ENCODE assay signal across 29 cellular contexts in the genomic region with DNA sequence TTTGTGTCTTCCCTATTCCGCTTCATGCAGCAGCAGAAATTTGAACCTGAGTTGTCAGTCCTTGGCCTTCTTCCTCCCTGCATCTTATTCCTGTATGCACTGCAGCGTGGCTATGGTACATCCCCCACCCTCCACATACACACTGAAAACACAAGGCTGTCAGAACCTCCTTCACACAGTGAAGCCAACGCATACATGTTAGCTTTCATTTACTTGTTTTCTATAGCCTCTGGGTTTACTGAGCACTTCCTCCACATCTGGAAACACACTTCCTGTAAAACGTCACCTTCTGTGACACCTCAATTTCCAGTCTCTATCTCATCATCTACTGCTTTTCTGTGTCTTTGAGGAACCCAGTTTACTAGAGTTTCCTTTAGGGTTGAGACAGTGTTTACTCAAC. TPM values are rescaled to one million over a fixed set of nuclear protein-coding genes. Genes with fewer than 3 reads are reported as not detected.
DNase-seq lines count a peak whose midpoint lies in the region; ATAC-seq lines count a peak whose summit lies in the region.
"Had no signal": no experiment of that assay in that cellular context is flagged by ENCODE, and none has a peak within 500 bp of the region (broad histone marks: within the 10 kb centered on the region; RNA-seq: fewer than 3 reads in every experiment).

No MANE protein-coding gene starts in this region.

- H3K36me3 ChIP-seq in CD4-positive, CD25-positive, alpha-beta regulatory T cell (ENCODE audit: control insufficient read depth, insufficient read depth, low read length), result no peaks in the 10 kb centered on the region
- H3K36me3 ChIP-seq: cardiac muscle cell, esophagus muscularis mucosa, upper lobe of left lung had no signal

- H3K9me3 ChIP-seq in CD4-positive, CD25-positive, alpha-beta regulatory T cell (ENCODE audit: control insufficient read depth in 2 of 2, low read length in 2 of 2), result no peaks in the 10 kb centered on the region
- H3K9me3 ChIP-seq: esophagus muscularis mucosa, psoas muscle, upper lobe of left lung had no signal

- no peaks in the 10 kb centered on the region for H3K4me1 ChIP-seq in CD4-positive, CD25-positive, alpha-beta regulatory T cell (ENCODE audit: control insufficient read depth, insufficient read depth, low read length, poor library complexity, severe bottlenecking)
- H3K4me1 ChIP-seq: psoas muscle, upper lobe of left lung had no signal

- H3K27me3 ChIP-seq in CD4-positive, CD25-positive, alpha-beta regulatory T cell (ENCODE audit: control insufficient read depth, insufficient read depth, low read length), result no peaks in the 10 kb centered on the region
- H3K27me3 ChIP-seq: cardiac muscle cell, esophagus muscularis mucosa, upper lobe of left lung had no signal

- peak; percentile 37 to 48 for ATAC-seq in CD4-positive, CD25-positive, alpha-beta regulatory T cell (ENCODE audit: low read depth in 2 of 2)
- ATAC-seq in GM21526 (IDR thresholded peaks at IDR 0.05; ENCODE audit: low FRiP score, unreplicated experiment) (no peak), HG02798 (IDR thresholded peaks at IDR 0.05; ENCODE audit: poor library complexity, unreplicated experiment) (no peak), HG03039 (IDR thresholded peaks at IDR 0.05; ENCODE audit: unreplicated experiment) (no peak)
- ATAC-seq: left colon, psoas muscle had no signal

- peak overlapping the region in 2 of 3 donors; percentile 22 to 38 for H3K27ac Mint-ChIP-seq in CD4-positive, CD25-positive, alpha-beta regulatory T cell
- peak overlapping the region; percentile 60 for H3K27ac Mint-ChIP-seq in activated T-helper 2 cell treated with anti-CD3 and anti-CD28 coated beads, Interferon-gamma antibody, Interleukin-2, Interleukin-4, amounts not matched to agents 10 μg/mL and 5 μg/mL and 100 μg/mL, durations not matched to agents 14 hours and 24 hours and 36 hours
- H3K27ac Mint-ChIP-seq: T-cell had no signal

- no peak overlapping the region for H3K4me3 Mint-ChIP-seq in CD4-positive, CD25-positive, alpha-beta regulatory T cell
- H3K4me3 Mint-ChIP-seq in activated T-helper 2 cell treated with anti-CD3 and anti-CD28 coated beads, Interferon-gamma antibody, Interleukin-2, Interleukin-4, amounts not matched to agents 10 μg/mL and 5 μg/mL and 100 μg/mL, durations not matched to agents 14 hours and 24 hours and 36 hours (ENCODE audit: low read depth), result no peak overlapping the region
- H3K4me3 Mint-ChIP-seq: T-cell had no signal

- no peaks in the 10 kb centered on the region for H3K27me3 Mint-ChIP-seq in CD4-positive, CD25-positive, alpha-beta regulatory T cell
- no peaks in the 10 kb centered on the region for H3K27me3 Mint-ChIP-seq in activated T-helper 2 cell treated with anti-CD3 and anti-CD28 coated beads, Interferon-gamma antibody, Interleukin-2, Interleukin-4, amounts not matched to agents 10 μg/mL and 5 μg/mL and 100 μg/mL, durations not matched to agents 14 hours and 24 hours and 36 hours (ENCODE audit: low read depth)
- H3K27me3 Mint-ChIP-seq: T-cell had no signal

- peaks cover 4 to 9% (median 6%) of the 10 kb centered on the region in 4 donors for H3K4me1 Mint-ChIP-seq in CD4-positive, CD25-positive, alpha-beta regulatory T cell
- peaks cover 9% of the 10 kb centered on the region for H3K4me1 Mint-ChIP-seq in activated T-helper 2 cell treated with anti-CD3 and anti-CD28 coated beads, Interferon-gamma antibody, Interleukin-2, Interleukin-4, amounts not matched to agents 10 μg/mL and 5 μg/mL and 100 μg/mL, durations not matched to agents 14 hours and 24 hours and 36 hours (ENCODE audit: low read depth)

- no peaks in the 10 kb centered on the region for H3K36me3 Mint-ChIP-seq in CD4-positive, CD25-positive, alpha-beta regulatory T cell
- peaks cover 2% of the 10 kb centered on the region for H3K36me3 Mint-ChIP-seq in activated T-helper 2 cell treated with anti-CD3 and anti-CD28 coated beads, Interferon-gamma antibody, Interleukin-2, Interleukin-4, amounts not matched to agents 10 μg/mL and 5 μg/mL and 100 μg/mL, durations not matched to agents 14 hours and 24 hours and 36 hours (ENCODE audit: low read depth)
- H3K36me3 Mint-ChIP-seq: T-cell had no signal

- no peak overlapping the region for H3K27ac ChIP-seq in CD4-positive, CD25-positive, alpha-beta regulatory T cell (ENCODE audit: insufficient read depth, low read length, poor library complexity, severe bottlenecking)
- H3K27ac ChIP-seq: cardiac muscle cell, esophagus muscularis mucosa, PC-9, psoas muscle, upper lobe of left lung had no signal

- DNase-seq in NCI-H2029 (lab: John Stamatoyannopoulos, UW) (peak; percentile 42), NCI-H2029 treated with DMSO at 0.1 percent for 48 hours (lab: John Stamatoyannopoulos, UW) (no peak), MV-4-11 (lab: John Stamatoyannopoulos, UW) (peak; percentile 15)
- peak in 2 of 3 donors; percentile 5 to 53 for DNase-seq in CD4-positive, CD25-positive, alpha-beta regulatory T cell
- DNase-seq in activated T-helper 2 cell treated with anti-CD3 and anti-CD28 coated beads, Interferon-gamma antibody, Interleukin-2, Interleukin-4, amounts not matched to agents 10 μg/mL and 5 μg/mL and 100 μg/mL, durations not matched to agents 14 hours and 24 hours and 36 hours (ENCODE audit: low spot score), result no peak
- DNase-seq: 8988T; activated CD4-positive, alpha-beta T cell treated with anti-CD3 and anti-CD28 coated beads, Interleukin-2, amount 50 U/mL, for 1 hour; activated naive CD4-positive, alpha-beta T cell treated with anti-CD3 and anti-CD28 coated beads, Interleukin-2, amount 50 U/mL, for 16 hours; activated T-cell treated with anti-CD3 and anti-CD28 coated beads for 4 hours; anterior cingulate cortex; DMS53; foreskin melanocyte; GF-D8; left colon; mesendoderm; NCI-H446; NCI-H82; PC-9; psoas muscle; SHP77 treated with DMSO at 0.1 percent for 48 hours; stimulated activated CD4-positive, alpha-beta T cell treated with anti-CD3 and anti-CD28 coated beads, Interleukin-15, amount 100 ng/mL, for 24 hours; T-cell; upper lobe of left lung had no signal

- H3K9me3 Mint-ChIP-seq in CD4-positive, CD25-positive, alpha-beta regulatory T cell, result peaks cover 0 to 2% (median 0%) of the 10 kb centered on the region in 7 donors
- peaks cover 3% of the 10 kb centered on the region for H3K9me3 Mint-ChIP-seq in activated T-helper 2 cell treated with anti-CD3 and anti-CD28 coated beads, Interferon-gamma antibody, Interleukin-2, Interleukin-4, amounts not matched to agents 10 μg/mL and 5 μg/mL and 100 μg/mL, durations not matched to agents 14 hours and 24 hours and 36 hours
- H3K9me3 Mint-ChIP-seq: T-cell had no signal

- H3K4me3 ChIP-seq in CD4-positive, CD25-positive, alpha-beta regulatory T cell (ENCODE audit: low read depth, low read length), result peak overlapping the region; percentile 9
- H3K4me3 ChIP-seq: cardiac muscle cell, coronary artery, esophagus muscularis mucosa, PC-9, psoas muscle, upper lobe of left lung had no signal

- intact Hi-C loops in activated T-helper 2 cell treated with anti-CD3 and anti-CD28 coated beads, Interferon-gamma antibody, Interleukin-2, Interleukin-4, amounts not matched to agents 10 μg/mL and 5 μg/mL and 100 μg/mL, durations not matched to agents 14 hours and 24 hours and 36 hours (cut with micrococcal nuclease), result no loop called here

RNA-seq across cellular contexts. Expression of a gene that starts 47.0 kb away (rescaled TPM):
- total RNA-seq in CD4-positive, CD25-positive, alpha-beta regulatory T cell, result not detected
- under 1 TPM in 3 of 4 donors, not detected in 1; 0.22 to 0.28 (median 0.25) TPM for polyA plus RNA-seq in CD4-positive, CD25-positive, alpha-beta regulatory T cell
- not detected in 2 replicates for total RNA-seq in activated T-helper 2 cell treated with anti-CD3 and anti-CD28 coated beads, Interferon-gamma antibody, Interleukin-2, Interleukin-4, amounts not matched to agents 10 μg/mL and 5 μg/mL and 100 μg/mL, durations not matched to agents 14 hours and 24 hours and 36 hours
- total RNA-seq: T-cell had no signal

RNA-seq across cellular contexts. Expression of a gene that starts 57.8 kb away (rescaled TPM):
- total RNA-seq in CD4-positive, CD25-positive, alpha-beta regulatory T cell, result 44.0 TPM
- polyA plus RNA-seq in CD4-positive, CD25-positive, alpha-beta regulatory T cell, result 100 to 1,000 TPM in 2 of 4 donors, 10 to 100 TPM in 2; 91.0 to 112 (median 98.8) TPM
- 51.9 and 55.9 TPM in 2 replicates for total RNA-seq in activated T-helper 2 cell treated with anti-CD3 and anti-CD28 coated beads, Interferon-gamma antibody, Interleukin-2, Interleukin-4, amounts not matched to agents 10 μg/mL and 5 μg/mL and 100 μg/mL, durations not matched to agents 14 hours and 24 hours and 36 hours

Comparison
In these comparisons a context has a peak if more than half of its experiments do, and no peak if none do; other contexts are left out.
1. DNase-seq: peak in NCI-H2029 (single experiment), CD4-positive, CD25-positive, alpha-beta regulatory T cell (2 of 3) and MV-4-11 (single experiment); none in NCI-H2029 treated with DMSO at 0.1 percent for 48 hours (single experiment) and activated T-helper 2 cell treated with anti-CD3 and anti-CD28 coated beads, Interferon-gamma antibody, Interleukin-2, Interleukin-4, amounts not matched to agents 10 μg/mL and 5 μg/mL and 100 μg/mL, durations not matched to agents 14 hours and 24 hours and 36 hours (single experiment).
2. ATAC-seq: peak in CD4-positive, CD25-positive, alpha-beta regulatory T cell (2 of 2); none in GM21526 (single experiment), HG02798 (single experiment) and HG03039 (single experiment).